ENCODE assay signal across 8 cellular contexts in genomic region chr1:19445417-19446342, GRCh38. TPM values are rescaled to one million over a fixed set of nuclear protein-coding genes. Genes with fewer than 3 reads are reported as not detected.
DNase-seq lines count a peak whose midpoint lies in the region; TF ChIP-seq lines count a peak whose summit lies in the region.

No MANE protein-coding gene starts in this region.

- no peak overlapping the region for H3K4me3 ChIP-seq in CD8-positive, alpha-beta memory T cell (ENCODE audit: low read length)

- H3K9me3 Mint-ChIP-seq in CD8-positive, alpha-beta memory T cell, result no peaks in the 10 kb centered on the region

- H3K36me3 Mint-ChIP-seq in CD8-positive, alpha-beta memory T cell, result peaks cover 0 to 56% (median 9%) of the 10 kb centered on the region in 3 donors

- peak overlapping the region in 5 of 7 donors; percentile 1 to 32 (median 20) for H3K4me3 Mint-ChIP-seq in CD8-positive, alpha-beta memory T cell

- peak overlapping the region; percentile 27 to 88 (median 66) for H3K27ac Mint-ChIP-seq in CD8-positive, alpha-beta memory T cell

- POLR2A ChIA-PET in CD8-positive, alpha-beta memory T cell (lab: Charles Lee), result no interaction called here

- no peaks in the 10 kb centered on the region for H3K27me3 ChIP-seq in CD8-positive, alpha-beta memory T cell (ENCODE audit: insufficient read depth, low read length, poor library complexity, severe bottlenecking)

- H3K4me1 Mint-ChIP-seq in CD8-positive, alpha-beta memory T cell, result peaks cover 72 to 94% (median 94%) of the 10 kb centered on the region in 3 donors

- no peaks in the 10 kb centered on the region for H3K27me3 Mint-ChIP-seq in CD8-positive, alpha-beta memory T cell

- peak; percentile 12; the same call in 1 of the 2 replicates for TF ChIP-seq CTCF in LNCAP (IDR thresholded peaks at IDR 0.05)
- TF ChIP-seq CTCF in GM20000 (IDR thresholded peaks at IDR 0.05; ENCODE audit: extremely low read depth, missing control alignments), result no peak

- H3K9me3 ChIP-seq in CD8-positive, alpha-beta memory T cell (ENCODE audit: low read length), result no peaks in the 10 kb centered on the region

- CTCF ChIA-PET in CD8-positive, alpha-beta memory T cell (lab: Charles Lee), result interaction anchor here (2.3 kb wide), 1 partner anchor 136 kb away, joined by 5 read pairs; no protein-coding TSS in a partner anchor

- H3K36me3 ChIP-seq in CD8-positive, alpha-beta memory T cell (ENCODE audit: insufficient read depth, low read length), result no peaks in the 10 kb centered on the region

- H3K27ac ChIP-seq in CD8-positive, alpha-beta memory T cell (ENCODE audit: low read depth, low read length), result no peak overlapping the region
- peak overlapping the region; percentile 24 for H3K27ac ChIP-seq in caudate nucleus (ENCODE audit: low read depth, low read length)

- peaks cover 59% of the 10 kb centered on the region for H3K4me1 ChIP-seq in CD8-positive, alpha-beta memory T cell (ENCODE audit: insufficient read depth, low read length)

- DNase-seq in CD8-positive, alpha-beta memory T cell, result no peak
- DNase-seq in caudate nucleus (lab: John Stamatoyannopoulos, UW) (no peak), midbrain (lab: John Stamatoyannopoulos, UW) (peak; percentile 17), NCI-H1930 (lab: John Stamatoyannopoulos, UW) (no peak), CD1c-positive myeloid dendritic cell (ENCODE audit: extremely low spot score) (no peak), GM20000 (ENCODE audit: low spot score) (no peak), occipital lobe (lab: John Stamatoyannopoulos, UW) (no peak)

RNA-seq across cellular contexts. Expression of gene CAPZB, which starts 39.7 kb away (rescaled TPM):
- total RNA-seq in CD8-positive, alpha-beta memory T cell, result 100 to 1,000 TPM; 284 to 289 TPM
- polyA plus RNA-seq in CD8-positive, alpha-beta memory T cell, result 540 TPM
- 38.4 TPM for total RNA-seq in occipital lobe
